ENCODE assay signal across 8 cellular contexts in the genomic region with DNA sequence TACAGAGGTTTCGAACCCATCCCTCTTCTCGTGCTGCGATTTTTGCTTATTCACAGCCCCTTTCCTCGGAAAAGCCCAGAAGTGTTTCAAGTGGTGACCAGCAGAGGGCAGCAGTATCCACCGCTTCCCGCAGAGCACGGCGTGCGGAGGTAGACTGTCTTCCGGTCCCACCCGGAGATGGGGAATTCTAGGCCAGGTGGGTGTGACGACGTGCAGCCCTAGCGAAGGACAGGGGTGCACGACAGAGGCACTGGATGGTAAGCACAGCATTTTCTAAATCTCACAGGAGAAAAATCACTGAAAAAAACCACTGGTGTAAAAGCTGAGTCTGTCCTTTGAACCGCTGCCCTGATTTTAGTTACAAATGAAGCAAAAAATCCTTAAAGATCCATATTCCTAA. TPM values are rescaled to one million over a fixed set of nuclear protein-coding genes. Genes with fewer than 3 reads are reported as not detected.
DNase-seq lines count a peak whose midpoint lies in the region; ATAC-seq, FAIRE-seq and TF ChIP-seq lines count a peak whose summit lies in the region.

No MANE protein-coding gene starts in this region.

- WGBS in sigmoid colon, 2 donors, result 4 to 5% methylated on average over 16 of the region's 16 CpGs

- ATAC-seq in HG02623 (IDR thresholded peaks at IDR 0.05; ENCODE audit: unreplicated experiment) (peak; percentile 98), T-cell (replicated peaks in 1 of 4) (peak; percentile 89 to 100 (median 92))

- H3K27me3 Mint-ChIP-seq in T-cell, result peaks cover 25 to 29% of the 10 kb centered on the region in 2 donors

- POLR2A ChIA-PET in T-cell (lab: Charles Lee), result no interaction called here

- peak overlapping the region; percentile 75 to 79 for H3K27ac Mint-ChIP-seq in T-cell

- H3K9me3 Mint-ChIP-seq in T-cell, result peaks cover 0 to 6% (median 6%) of the 10 kb centered on the region in 3 donors

- intact Hi-C loops in sigmoid colon (cut with DNase I), result loop anchor here (1.0 to 10.0 kb wide), 5 partner anchors 114 to 454 kb away; no protein-coding TSS in a partner anchor

- H3K4me1 ChIP-seq in sigmoid colon, result peaks cover 0 to 30% (median 12%) of the 10 kb centered on the region in 4 donors

- H3K4me3 ChIP-seq in sigmoid colon, result peak overlapping the region in 3 of 4 donors; percentile 15 to 39 (median 33)

- H3K27me3 ChIP-seq in sigmoid colon, result no peaks in the 10 kb centered on the region

- no peak for TF ChIP-seq EP300 in sigmoid colon (IDR thresholded peaks at IDR 0.05)

- peak; percentile 87 to 97 (median 88) for TF ChIP-seq CTCF in sigmoid colon (IDR thresholded peaks at IDR 0.05)

- CTCF ChIA-PET in T-cell (lab: Charles Lee), result interaction anchor here (0.6 to 2.4 kb wide), 4 partner anchors 8 to 456 kb away, joined by 3 to 13 read pairs (median 4); no protein-coding TSS in a partner anchor

- H3K36me3 ChIP-seq in sigmoid colon, result no peaks in the 10 kb centered on the region

- DNase-seq in GM12891 (ENCODE audit: insufficient read length, low spot score) (peak; percentile 30), NCI-H1092 treated with DMSO at 0.1 percent for 48 hours (lab: John Stamatoyannopoulos, UW) (peak; percentile 70), T-cell (peak; percentile 44 to 77 (median 66)), amygdala (lab: John Stamatoyannopoulos, UW) (peak in 48 of 56 donors; percentile 6 to 79 (median 38)), hepatic stellate cell (ENCODE audit: low spot score) (peak; percentile 67), sigmoid colon (peak; percentile 82), cortex of kidney (lab: John Stamatoyannopoulos, UW) (no peak)

- H3K4me3 Mint-ChIP-seq in T-cell, result peak overlapping the region; percentile 71 to 83 (median 74)

- TF ChIP-seq POLR2A in GM12891 (IDR thresholded peaks at IDR 0.05; ENCODE audit: low read depth, low read length) (no peak), sigmoid colon (IDR thresholded peaks at IDR 0.05) (no peak)

- FAIRE-seq in GM12891 (lab: Jason Lieb, UNC), result peak; percentile 96

- no peaks in the 10 kb centered on the region for H3K36me3 Mint-ChIP-seq in T-cell

- peaks cover 5 to 9% (median 5%) of the 10 kb centered on the region in 3 donors for H3K4me1 Mint-ChIP-seq in T-cell

- H3K27ac ChIP-seq in sigmoid colon, result peak overlapping the region in 2 of 4 donors; percentile 38 to 51

- no peaks in the 10 kb centered on the region for H3K9me3 ChIP-seq in sigmoid colon

TF ChIP-seq in GM12891, 5 proteins besides CTCF, POLR2A, EP300 and RAD21:
- TF ChIP-seq POU2F2 (IDR thresholded peaks at IDR 0.05; ENCODE audit: low read depth, low read length) (peak; percentile 38; the same call in 1 of the 2 replicates), TAF1 (IDR thresholded peaks at IDR 0.05; ENCODE audit: low read depth, low read length) (no peak), POLR2AphosphoS5 (IDR thresholded peaks at IDR 0.05; ENCODE audit: low read depth, low read length) (no peak), PAX5 (IDR thresholded peaks at IDR 0.05; ENCODE audit: insufficient read depth, low read length, severe bottlenecking) (no peak), SPI1 (IDR thresholded peaks at IDR 0.05; ENCODE audit: low read depth, low read length) (0 out of 2 replicates have a peak, but pooled peaks have one; percentile 2)
TF ChIP-seq in GM12891: peak in this region for 2.

RNA-seq across cellular contexts. Expression of a gene that starts 7.4 kb away (rescaled TPM):
- polyA plus RNA-seq in GM12891 (2012; ENCODE audit: low read depth, missing spikeins), result 88.4 TPM
- total RNA-seq in T-cell (10 to 100 TPM; 60.2 to 95.4 (median 73.2) TPM), sigmoid colon (10 to 100 TPM; 60.6 to 71.7 (median 66.4) TPM)
- 10 to 100 TPM; 49.2 to 61.9 (median 56.9) TPM for polyA plus RNA-seq in sigmoid colon
